Comparison of ENCODE assay signal across 8 cellular contexts in the genomic region with DNA sequence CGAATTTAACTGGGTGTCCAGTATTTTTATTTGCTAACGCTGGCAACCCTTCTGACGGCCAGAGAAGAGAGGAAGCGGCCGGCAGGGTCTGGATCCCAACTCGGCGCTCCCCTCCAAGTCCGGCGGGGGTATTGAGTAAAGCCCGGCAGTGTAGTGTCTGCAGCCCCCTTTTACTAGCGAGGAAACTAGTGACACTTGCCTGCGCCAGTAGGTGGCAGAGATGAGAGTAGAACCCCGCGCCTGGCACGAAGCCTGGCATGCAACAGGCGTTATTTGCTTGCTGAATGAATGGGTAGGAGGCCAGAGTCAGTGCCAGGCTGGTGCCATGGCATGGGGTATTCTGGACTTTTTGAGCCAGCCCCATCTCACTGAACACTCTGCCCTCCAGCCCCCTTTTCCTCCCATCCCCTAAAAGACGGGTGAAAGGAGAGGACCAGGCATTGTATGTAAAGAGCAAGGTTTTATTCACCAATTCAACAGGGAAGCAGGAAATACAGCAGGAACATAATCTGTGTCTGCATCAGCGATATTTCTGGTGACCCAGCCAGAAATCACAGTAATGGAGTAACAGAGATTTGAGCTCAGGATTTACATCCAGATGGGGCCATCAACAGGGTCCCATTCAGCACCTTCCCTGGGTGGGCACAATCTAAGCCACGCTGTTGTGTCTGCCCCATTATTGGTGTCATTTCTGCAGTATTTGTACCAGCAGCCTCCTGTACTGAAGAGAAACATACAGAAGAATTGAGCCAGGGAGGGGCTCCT. TPM values are rescaled to one million over a fixed set of nuclear protein-coding genes. Genes with fewer than 3 reads are reported as not detected.
DNase-seq lines count a peak whose midpoint lies in the region; ATAC-seq and TF ChIP-seq lines count a peak whose summit lies in the region.

No MANE protein-coding gene starts in this region.

- H3K4me2 ChIP-seq in mesendoderm (ENCODE audit: low read length): peak overlapping the region; percentile 95

- no peak overlapping the region for H2BK120ac ChIP-seq in mesendoderm (ENCODE audit: low read depth, low read length)

- H3K9ac ChIP-seq in endocrine pancreas (ENCODE audit: control insufficient read depth, insufficient read depth, low read length) (peak overlapping the region; percentile 77), mesendoderm (ENCODE audit: low read length) (peak overlapping the region; percentile 95)

- H2BK5ac ChIP-seq in mesendoderm (ENCODE audit: low read length): no peak overlapping the region

- no peak overlapping the region for H3K4ac ChIP-seq in mesendoderm (ENCODE audit: low read depth, low read length)

- no peak overlapping the region for H2BK15ac ChIP-seq in mesendoderm (replicated peaks; ENCODE audit: low read depth)

- no peak overlapping the region for H3K18ac ChIP-seq in mesendoderm (ENCODE audit: low read length)

- H3K27ac ChIP-seq in mesendoderm (ENCODE audit: low read depth, low read length): peak overlapping the region; percentile 42

- H3K4me1 ChIP-seq in endocrine pancreas (ENCODE audit: control insufficient read depth, insufficient read depth, low read length) (no peaks in the 10 kb centered on the region), mesendoderm (ENCODE audit: control insufficient read depth, low read depth, low read length) (peaks cover 10% of the 10 kb centered on the region)

- DNase-seq in GM12864 (ENCODE audit: low read depth) (no peak), HT1080 (ENCODE audit: low read depth) (peak; percentile 82), NOMO-1 treated with DMSO at 0.1 percent for 48 hours (lab: John Stamatoyannopoulos, UW; ENCODE audit: unreplicated experiment) (peak; percentile 80), mesendoderm (peak; percentile 90)
- peak; percentile 52 for DNase-seq in activated CD8-positive, alpha-beta memory T cell treated with anti-CD3 and anti-CD28 coated beads, Interleukin-2, amount 50 U/mL, for 1 hour (ENCODE audit: extremely low read depth)
- DNase-seq in stimulated activated CD8-positive, alpha-beta memory T cell treated with anti-CD3 and anti-CD28 coated beads, Interleukin-12 subunit alpha, Interleukin-12 subunit beta, amount 100 ng/mL, for 4 hours (ENCODE audit: low read depth): peak; percentile 55

- WGBS in mesendoderm (ENCODE audit: extremely low coverage, insufficient coverage, low lambda C conversion rate): no CpG with 5 or more reads among the region's 19 CpGs

- H3K36me3 ChIP-seq in endocrine pancreas (ENCODE audit: control insufficient read depth, insufficient read depth, low read length) (no peaks in the 10 kb centered on the region), mesendoderm (ENCODE audit: control insufficient read depth, insufficient read depth, low read length) (peaks cover 6% of the 10 kb centered on the region)

- no peak overlapping the region for H2AK5ac ChIP-seq in mesendoderm (ENCODE audit: low read length)

- no peak overlapping the region for H3K23ac ChIP-seq in mesendoderm (ENCODE audit: low read length)

- H3K79me2 ChIP-seq in mesendoderm (ENCODE audit: control insufficient read depth, insufficient read depth, low read length): peaks cover 6% of the 10 kb centered on the region

- no peak overlapping the region for H3K56ac ChIP-seq in mesendoderm (ENCODE audit: low read length)

- no peak overlapping the region for H4K8ac ChIP-seq in mesendoderm (ENCODE audit: low read depth, low read length)

- peaks cover 11% of the 10 kb centered on the region for H3K79me1 ChIP-seq in mesendoderm (ENCODE audit: low read length)

- no peaks in the 10 kb centered on the region for H3K9me3 ChIP-seq in endocrine pancreas (ENCODE audit: control insufficient read depth, low read length)

- peak overlapping the region; percentile 95 for H3K4me3 ChIP-seq in GM12864 (ENCODE audit: low read depth, low read length)
- peak overlapping the region; percentile 81 for H3K4me3 ChIP-seq in endocrine pancreas (ENCODE audit: control insufficient read depth, insufficient read depth, low read length)
- H3K4me3 ChIP-seq in mesendoderm (ENCODE audit: low read length): peak overlapping the region; percentile 93

- TF ChIP-seq CTCF in GM12864 (IDR thresholded peaks at IDR 0.05; ENCODE audit: low read depth, low read length, missing control alignments): peak; percentile 75

- no peak for ATAC-seq in HG03469 (IDR thresholded peaks at IDR 0.05; ENCODE audit: unreplicated experiment)

- no peak overlapping the region for H4K5ac ChIP-seq in mesendoderm (ENCODE audit: low read length)

- H3K27me3 ChIP-seq in endocrine pancreas (ENCODE audit: control insufficient read depth, insufficient read depth, low read length) (no peaks in the 10 kb centered on the region), mesendoderm (ENCODE audit: insufficient read depth, low read length, poor library complexity) (no peaks in the 10 kb centered on the region)

RNA-seq across cellular contexts. Expression of gene WDR73, which starts 0.8 kb away (rescaled TPM):
- 28.5 and 29.1 TPM in 2 replicates for total RNA-seq in HT1080 (2014; rRNA removed; shearing (Covaris generic))
- 16.0 and 19.4 TPM in 2 replicates for polyA plus RNA-seq in HT1080 (2015; cell fraction: cytosol; rRNA removed)
- polyA plus RNA-seq in HT1080 (2015; cell fraction: nucleus; rRNA removed): 73.1 and 79.1 TPM in 2 replicates
- 18.0 TPM for polyA plus RNA-seq in mesendoderm (2013, experiment 1 of 2)
- polyA plus RNA-seq in mesendoderm (2013, experiment 2 of 2): 17.9 TPM

RNA-seq across cellular contexts. Expression of gene NMB, which starts 3.1 kb away (rescaled TPM):
- 11.0 and 19.0 TPM in 2 replicates for total RNA-seq in HT1080 (2014; rRNA removed; shearing (Covaris generic))
- 6.6 and 8.6 TPM in 2 replicates for polyA plus RNA-seq in HT1080 (2015; cell fraction: cytosol; rRNA removed)
- polyA plus RNA-seq in HT1080 (2015; cell fraction: nucleus; rRNA removed): 1.6 and 2.2 TPM in 2 replicates
- 7.9 TPM for polyA plus RNA-seq in mesendoderm (2013, experiment 1 of 2)
- polyA plus RNA-seq in mesendoderm (2013, experiment 2 of 2): 8.2 TPM

RNA-seq across cellular contexts. Expression of gene ZSCAN2, which starts 54.1 kb away (rescaled TPM):
- 6.8 and 12.7 TPM in 2 replicates for total RNA-seq in HT1080 (2014; rRNA removed; shearing (Covaris generic))
- 10.0 and 13.0 TPM in 2 replicates for polyA plus RNA-seq in HT1080 (2015; cell fraction: cytosol; rRNA removed)
- 9.3 and 11.1 TPM in 2 replicates for polyA plus RNA-seq in HT1080 (2015; cell fraction: nucleus; rRNA removed)
- 17.3 TPM for polyA plus RNA-seq in mesendoderm (2013, experiment 1 of 2)
- polyA plus RNA-seq in mesendoderm (2013, experiment 2 of 2): 16.7 TPM
